22 cellular contexts compared by ENCODE assay signal in the genomic region with DNA sequence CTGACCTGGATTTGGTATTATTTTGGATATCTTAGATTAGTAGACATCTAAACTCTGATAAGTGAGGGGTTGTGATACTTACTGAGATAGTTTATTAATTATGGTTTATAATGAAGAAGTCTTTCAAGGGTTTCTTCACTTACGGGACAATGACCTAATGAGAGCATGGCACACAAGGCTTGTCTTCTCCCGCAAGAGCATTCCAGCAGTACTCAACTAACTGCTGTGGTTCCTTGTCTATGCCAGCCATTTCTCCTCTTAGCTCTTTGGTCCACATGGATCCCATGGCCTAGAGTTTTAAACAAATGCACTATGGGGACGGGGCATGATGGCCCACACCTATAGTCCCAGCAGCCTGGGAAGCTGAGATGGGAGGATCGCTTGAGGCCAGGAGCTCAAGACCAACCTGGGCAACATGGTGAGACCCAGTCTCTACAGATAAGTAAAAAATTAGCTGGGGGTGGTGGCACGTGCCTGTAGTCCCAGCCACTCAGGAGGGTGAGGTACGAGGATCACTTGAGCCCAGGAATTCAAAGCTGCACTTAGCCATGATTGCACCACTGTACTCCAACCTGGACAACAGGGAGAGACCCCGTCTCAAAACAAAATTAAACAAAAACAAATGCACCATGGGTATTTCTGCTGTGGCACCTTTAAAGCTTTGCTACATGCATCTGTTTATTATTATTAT.
"Had no signal": no experiment of that assay in that cellular context is flagged by ENCODE, and none has a peak within 500 bp of the region (broad histone marks: within the 10 kb centered on the region; RNA-seq: fewer than 3 reads in every experiment).

No MANE protein-coding gene starts in this region.

- ATAC-seq: stimulated activated effector memory CD8-positive, alpha-beta T cell treated with anti-CD3 and anti-CD28 coated beads, Interleukin-12 subunit alpha, Interleukin-12 subunit beta, amount 100 ng/mL, for 72 hours; stimulated activated memory B cell treated with anti-CD40 and anti-IgM and Interleukin-4, amounts not matched to agents 10 μg/mL and 1 μg/mL and 100 μg/mL, for 72 hours; stimulated activated naive B cell treated with anti-CD40 and anti-IgM and Interleukin-4, amounts not matched to agents 10 μg/mL and 1 μg/mL and 100 μg/mL, for 72 hours; stimulated activated naive CD8-positive, alpha-beta T cell treated with anti-CD3 and anti-CD28 coated beads, Interleukin-15, amount 100 ng/mL, for 72 hours; stimulated activated naive CD8-positive, alpha-beta T cell treated with anti-CD3 and anti-CD28 coated beads, Interleukin-15, Interleukin-2, amounts not matched to agents 100 U/mL and 50 U/mL, for 24 hours; upper lobe of right lung had no signal

- DNase-seq: stimulated activated CD4-positive, alpha-beta T cell treated with anti-CD3 and anti-CD28 coated beads, Interleukin-2, amount 100 ng/mL, for 48 hours; stimulated activated CD4-positive, alpha-beta T cell treated with anti-CD3 and anti-CD28 coated beads, Interleukin-4, amount 100 ng/mL, for 1 hour; stimulated activated CD4-positive, alpha-beta T cell treated with anti-CD3 and anti-CD28 coated beads, Interleukin-4, amount 100 ng/mL, for 24 hours; stimulated activated CD4-positive, alpha-beta T cell treated with anti-CD3 and anti-CD28 coated beads, Interleukin-4, amount 100 ng/mL, for 4 hours; stimulated activated CD8-positive, alpha-beta memory T cell treated with anti-CD3 and anti-CD28 coated beads, Interleukin-4, amount 100 ng/mL, for 48 hours; stimulated activated naive B cell treated with anti-CD40 and anti-IgM and Interleukin-4, amounts not matched to agents 10 μg/mL and 1 μg/mL and 100 μg/mL, for 72 hours; stimulated activated naive CD4-positive, alpha-beta T cell; stimulated activated naive CD4-positive, alpha-beta T cell treated with Interleukin-2 at 50 U/mL for 16 hours; stimulated activated naive CD8-positive, alpha-beta T cell treated with anti-CD3 and anti-CD28 coated beads, Interleukin-15, amount 100 ng/mL, for 72 hours; stimulated activated naive CD8-positive, alpha-beta T cell treated with anti-CD3 and anti-CD28 coated beads, Interleukin-15, Interleukin-2, amounts not matched to agents 100 U/mL and 50 U/mL, for 24 hours; stomach; substantia nigra; testis; thyroid gland; tibial artery; transverse colon; trophoblast cell; upper lobe of left lung; upper lobe of right lung; uterus had no signal
